In genomic region chr3:157532529-157533297, GRCh38 we compare ENCODE assay signal across 8 cellular contexts. TPM values are rescaled to one million over a fixed set of nuclear protein-coding genes. Genes with fewer than 3 reads are reported as not detected.
DNase-seq lines count a peak whose midpoint lies in the region; ATAC-seq and TF ChIP-seq lines count a peak whose summit lies in the region.

No MANE protein-coding gene starts in this region.

- H3K9ac ChIP-seq in SK-N-SH: peak overlapping the region; percentile 75

- no peak for TF ChIP-seq POLR2A in esophagus squamous epithelium (IDR thresholded peaks at IDR 0.05)

- peak; percentile 95 for TF ChIP-seq RAD21 in SK-N-SH (IDR thresholded peaks at IDR 0.05; ENCODE audit: low read length)

- peaks cover 11% of the 10 kb centered on the region for H3K9me3 Mint-ChIP-seq in nephron progenitor cell

- peak; percentile 87 for TF ChIP-seq CTCF in BE2C (IDR thresholded peaks at IDR 0.05; ENCODE audit: low read depth, low read length)
- TF ChIP-seq CTCF in SK-N-SH (IDR thresholded peaks at IDR 0.05): peak; percentile 83
- TF ChIP-seq CTCF in esophagus squamous epithelium (IDR thresholded peaks at IDR 0.05): peak; percentile 21 to 79 (median 64)
- TF ChIP-seq CTCF in nephron progenitor cell (IDR thresholded peaks at IDR 0.05): peak; percentile 71

- CTCF ChIA-PET in SK-N-SH (lab: Yijun Ruan, JAX): interaction anchor here (0.6 to 7.4 kb wide), 61 partner anchors 8 to 1727 kb away, joined by 3 to 113 read pairs (median 4); partner anchors contain the start of genes GFM1 and VEPH1

- intact Hi-C loops in esophagus squamous epithelium (cut with DNase I): loop anchor here (2.0 kb wide), 1 partner anchor 38 kb away; no protein-coding TSS in a partner anchor

- no peaks in the 10 kb centered on the region for H3K36me3 Mint-ChIP-seq in nephron progenitor cell (ENCODE audit: low read depth)

- H3K9me3 ChIP-seq in BE2C (no peaks in the 10 kb centered on the region), SK-N-SH (no peaks in the 10 kb centered on the region), esophagus squamous epithelium (no peaks in the 10 kb centered on the region)

- H4K20me1 ChIP-seq in SK-N-SH (ENCODE audit: insufficient read depth): no peaks in the 10 kb centered on the region

- H3K79me2 ChIP-seq in SK-N-SH (ENCODE audit: insufficient read depth): peaks cover 30% of the 10 kb centered on the region

- H3F3A ChIP-seq in SK-N-SH (replicated peaks; ENCODE audit: insufficient read depth): peaks cover 46% of the 10 kb centered on the region

- H3K36me3 ChIP-seq in BE2C: no peaks in the 10 kb centered on the region
- no peaks in the 10 kb centered on the region for H3K36me3 ChIP-seq in SK-N-SH (replicated peaks in 1 of 2; ENCODE audit: control insufficient read depth in 1 of 2, insufficient read depth in 2 of 2, low read length in 1 of 2)
- no peaks in the 10 kb centered on the region for H3K36me3 ChIP-seq in esophagus squamous epithelium

- no peaks in the 10 kb centered on the region for H3K9me2 ChIP-seq in SK-N-SH

- no peaks in the 10 kb centered on the region; the same call in 1 of the 2 replicates for H3K4me1 ChIP-seq in BE2C
- H3K4me1 ChIP-seq in SK-N-SH (ENCODE audit: control insufficient read depth in 1 of 2, insufficient read depth in 2 of 2, low read depth in 1 of 2, low read length in 1 of 2): peaks cover 2 to 28% of the 10 kb centered on the region in 2 experiments; a peak in 3 of 4 replicates
- no peaks in the 10 kb centered on the region for H3K4me1 ChIP-seq in esophagus squamous epithelium

- H3K27ac ChIP-seq in SK-N-SH (ENCODE audit: low read depth in 2 of 2, low read length in 1 of 2) (peak overlapping the region; percentile 68 to 83), esophagus squamous epithelium (no peak overlapping the region)

- H3K27me3 Mint-ChIP-seq in nephron progenitor cell (ENCODE audit: low read depth, poor library complexity): peaks cover 3% of the 10 kb centered on the region

- H3K4me1 Mint-ChIP-seq in nephron progenitor cell: peaks cover 12% of the 10 kb centered on the region

- H3K4me3 ChIP-seq in BE2C (ENCODE audit: low read depth, low read length) (no peak overlapping the region), SK-N-SH (ENCODE audit: low read depth in 2 of 2, low read length in 1 of 2) (peak overlapping the region in 1 of 2 experiments; percentile 52; a peak in 2 of 4 replicates), esophagus squamous epithelium (no peak overlapping the region)

- peak overlapping the region; percentile 88 for H2AFZ ChIP-seq in SK-N-SH (ENCODE audit: low read depth)

- H3K4me3 Mint-ChIP-seq in nephron progenitor cell: no peak overlapping the region

- POLR2A ChIA-PET in SK-N-SH (lab: Yijun Ruan, JAX): no interaction called here

- ATAC-seq in GM18861 (IDR thresholded peaks at IDR 0.05; ENCODE audit: unreplicated experiment): peak; percentile 88
- peak; percentile 88 for ATAC-seq in HG02981 (IDR thresholded peaks at IDR 0.05; ENCODE audit: unreplicated experiment)

- DNase-seq in BE2C: peak; percentile 51
- DNase-seq in NCI-H1417 treated with DMSO at 0.1 percent for 48 hours (lab: John Stamatoyannopoulos, UW): peak; percentile 66
- peak; percentile 64 for DNase-seq in SK-N-SH
- DNase-seq in esophagus squamous epithelium (lab: John Stamatoyannopoulos, UW): no peak
- DNase-seq in nephron progenitor cell: peak; percentile 31
- no peak for DNase-seq in activated T-cell treated with anti-CD3 and anti-CD28 coated beads, Interleukin-2, amount 50 U/mL, for 48 hours

- no peak for TF ChIP-seq EP300 in SK-N-SH (IDR thresholded peaks at IDR 0.05; ENCODE audit: borderline replicate concordance in 1 of 2, low read depth in 1 of 2, low read length in 1 of 2)

- no peak overlapping the region for H3K27ac Mint-ChIP-seq in nephron progenitor cell

- 30% methylated on average over 7 of the region's 7 CpGs for WGBS in SK-N-SH (ENCODE audit: low lambda C conversion rate)
- WGBS in esophagus squamous epithelium, 2 donors: 34% methylated on average over 7 of the region's 7 CpGs

- peak overlapping the region; percentile 75 for H3K4me2 ChIP-seq in SK-N-SH

- H3K27me3 ChIP-seq in BE2C: no peaks in the 10 kb centered on the region
- H3K27me3 ChIP-seq in SK-N-SH (ENCODE audit: insufficient read depth): no peaks in the 10 kb centered on the region
- H3K27me3 ChIP-seq in esophagus squamous epithelium: no peaks in the 10 kb centered on the region

TF ChIP-seq in SK-N-SH, 30 proteins besides CTCF, POLR2A, EP300 and RAD21:
- TF ChIP-seq USF1 (IDR thresholded peaks at IDR 0.05; ENCODE audit: borderline replicate concordance, low read depth) (no peak), SMC3 (IDR thresholded peaks at IDR 0.05; ENCODE audit: low read depth, low read length) (peak; percentile 79)
TF ChIP-seq in SK-N-SH: peak in this region for 1.

RNA-seq across cellular contexts. Expression of gene VEPH1, which starts 29.5 kb away (rescaled TPM):
- polyA plus RNA-seq in BE2C (2012; ENCODE audit: insufficient read depth, insufficient read length, low read depth): not detected
- polyA plus RNA-seq in SK-N-SH (2012; rRNA removed): 6.0 and 11.3 TPM in 2 replicates
- polyA plus RNA-seq in SK-N-SH (2012; cell fraction: cytosol; rRNA removed): 8.7 and 9.8 TPM in 2 replicates
- polyA plus RNA-seq in SK-N-SH (2012; cell fraction: nucleus; rRNA removed): 6.1 and 11.5 TPM in 2 replicates
- not detected for total RNA-seq in esophagus squamous epithelium

Comparison
In these comparisons a context has a peak if more than half of its experiments do, and no peak if none do; other contexts are left out.
1. DNase-seq: peak in BE2C (single experiment), NCI-H1417 treated with DMSO at 0.1 percent for 48 hours (single experiment), SK-N-SH (single experiment) and nephron progenitor cell (single experiment); none in esophagus squamous epithelium (single experiment) and activated T-cell treated with anti-CD3 and anti-CD28 coated beads, Interleukin-2, amount 50 U/mL, for 48 hours (0 of 2).
2. H3K27ac ChIP-seq: peak in SK-N-SH (2 of 2); none in esophagus squamous epithelium (0 of 4).
3. Peak in every context shown above with its lines, with median percentiles within 50 percentile points of each other: CTCF ChIP-seq.